In genomic region chr18:5600376-5601071, GRCh38 we compare ENCODE assay signal across 9 cellular contexts. TPM values are rescaled to one million over a fixed set of nuclear protein-coding genes. Genes with fewer than 3 reads are reported as not detected.
A peak's percentile ranks its signal among the peaks of the same experiment; 100 is the strongest.
DNase-seq lines count a peak whose midpoint lies in the region; ATAC-seq, FAIRE-seq and TF ChIP-seq lines count a peak whose summit lies in the region.
"Had no signal": no experiment of that assay in that cellular context is flagged by ENCODE, and none has a peak within 500 bp of the region (broad histone marks: within the 10 kb centered on the region; RNA-seq: fewer than 3 reads in every experiment).

No MANE protein-coding gene starts in this region.

- H3K27me3 Mint-ChIP-seq in nephron progenitor cell (ENCODE audit: low read depth, poor library complexity) = no peaks in the 10 kb centered on the region
- H3K27me3 Mint-ChIP-seq in activated T-cell treated with anti-CD3 and anti-CD28 coated beads, Interleukin-2, amount 50 U/mL, for 4 hours (ENCODE audit: low read depth) = peaks cover 7% of the 10 kb centered on the region
- H3K27me3 Mint-ChIP-seq in activated T-cell treated with anti-CD3 and anti-CD28 coated beads, Interleukin-2, amount 50 U/mL, for 24 hours = peaks cover 10% of the 10 kb centered on the region

- H3K27ac Mint-ChIP-seq in nephron progenitor cell = no peak overlapping the region
- H3K27ac Mint-ChIP-seq in activated T-cell treated with anti-CD3 and anti-CD28 coated beads, Interleukin-2, amount 50 U/mL, for 24 hours = no peak overlapping the region

- TF ChIP-seq CTCF in NB4 (IDR thresholded peaks at IDR 0.05; ENCODE audit: low read depth, low read length) (no peak), bronchial epithelial cell (IDR thresholded peaks at IDR 0.05; ENCODE audit: insufficient read depth, low read length, severe bottlenecking) (no peak), nephron progenitor cell (IDR thresholded peaks at IDR 0.05) (peak; percentile 51)

- no peaks in the 10 kb centered on the region for H3K36me3 Mint-ChIP-seq in nephron progenitor cell (ENCODE audit: low read depth)
- no peaks in the 10 kb centered on the region for H3K36me3 Mint-ChIP-seq in activated T-cell treated with anti-CD3 and anti-CD28 coated beads, Interleukin-2, amount 50 U/mL, for 4 hours (ENCODE audit: insufficient read depth)
- H3K36me3 Mint-ChIP-seq in activated T-cell treated with anti-CD3 and anti-CD28 coated beads, Interleukin-2, amount 50 U/mL, for 24 hours (ENCODE audit: low read depth) = no peaks in the 10 kb centered on the region

- intact Hi-C loops in left cardiac atrium (cut with DNase I) = no loop called here

- peaks cover 30% of the 10 kb centered on the region for H3K4me1 Mint-ChIP-seq in nephron progenitor cell
- no peaks in the 10 kb centered on the region for H3K4me1 Mint-ChIP-seq in activated T-cell treated with anti-CD3 and anti-CD28 coated beads, Interleukin-2, amount 50 U/mL, for 4 hours (ENCODE audit: low read depth)
- H3K4me1 Mint-ChIP-seq in activated T-cell treated with anti-CD3 and anti-CD28 coated beads, Interleukin-2, amount 50 U/mL, for 24 hours (ENCODE audit: low read depth) = no peaks in the 10 kb centered on the region

- ATAC-seq in activated T-cell treated with anti-CD3 and anti-CD28 coated beads, Interleukin-2, amount 50 U/mL, for 4 hours = no peak
- ATAC-seq in left cardiac atrium = no peak

- H3K9me3 Mint-ChIP-seq in nephron progenitor cell = no peaks in the 10 kb centered on the region
- no peaks in the 10 kb centered on the region for H3K9me3 Mint-ChIP-seq in activated T-cell treated with anti-CD3 and anti-CD28 coated beads, Interleukin-2, amount 50 U/mL, for 4 hours
- H3K9me3 Mint-ChIP-seq in activated T-cell treated with anti-CD3 and anti-CD28 coated beads, Interleukin-2, amount 50 U/mL, for 24 hours = no peaks in the 10 kb centered on the region

- peak overlapping the region; percentile 18 for H3K4me3 Mint-ChIP-seq in nephron progenitor cell
- no peak overlapping the region for H3K4me3 Mint-ChIP-seq in activated T-cell treated with anti-CD3 and anti-CD28 coated beads, Interleukin-2, amount 50 U/mL, for 4 hours
- H3K4me3 Mint-ChIP-seq in activated T-cell treated with anti-CD3 and anti-CD28 coated beads, Interleukin-2, amount 50 U/mL, for 24 hours = no peak overlapping the region

- no peak for TF ChIP-seq POLR2A in NB4 (IDR thresholded peaks at IDR 0.05; ENCODE audit: extremely low read depth, insufficient read length)

- H3K4me3 ChIP-seq in NB4 (ENCODE audit: low read depth, low read length) = no peak overlapping the region
- no peak overlapping the region for H3K4me3 ChIP-seq in bronchial epithelial cell (ENCODE audit: low read depth, low read length)
- H3K4me3 ChIP-seq: HAP-1 had no signal

- no peak for FAIRE-seq in bronchial epithelial cell (lab: Jason Lieb, UNC)

- no peaks in the 10 kb centered on the region for H3K27me3 ChIP-seq in bronchial epithelial cell (ENCODE audit: control insufficient read depth, insufficient read depth, low read length)

- H3K36me3 ChIP-seq in bronchial epithelial cell (ENCODE audit: control insufficient read depth, insufficient read depth, low read length) = no peaks in the 10 kb centered on the region
- H3K36me3 ChIP-seq: HAP-1 had no signal

- DNase-seq in GM03348 (ENCODE audit: low spot score) (peak; percentile 39), NB4 (ENCODE audit: low read depth) (peak; percentile 16), bronchial epithelial cell (ENCODE audit: low read depth) (peak; percentile 4), nephron progenitor cell (no peak), 8988T (no peak), left cardiac atrium (no peak)
- no peak for DNase-seq in activated T-cell treated with anti-CD3 and anti-CD28 coated beads, Interleukin-2, amount 50 U/mL, for 4 hours
- no peak for DNase-seq in activated T-cell treated with anti-CD3 and anti-CD28 coated beads, Interleukin-2, amount 50 U/mL, for 24 hours

RNA-seq across cellular contexts. Expression of gene EPB41L3, which starts 56.7 kb away (rescaled TPM):
- 0.53 and 7.4 TPM in 2 replicates for total RNA-seq in bronchial epithelial cell
- 1 to 10 TPM in 1 of 3 donors, under 1 TPM in 2; 0.25 to 1.1 (median 0.57) TPM for total RNA-seq in activated T-cell treated with anti-CD3 and anti-CD28 coated beads, Interleukin-2, amount 50 U/mL, for 4 hours
- total RNA-seq in left cardiac atrium = 10 to 100 TPM; 28.0 to 34.8 TPM

Comparison
In these comparisons a context has a peak if more than half of its experiments do, and no peak if none do; other contexts are left out.
1. DNase-seq: peak in GM03348 (single experiment), NB4 (single experiment) and bronchial epithelial cell (single experiment); none in nephron progenitor cell (single experiment), activated T-cell treated with anti-CD3 and anti-CD28 coated beads, Interleukin-2, amount 50 U/mL, for 4 hours (single experiment), 8988T (single experiment), activated T-cell treated with anti-CD3 and anti-CD28 coated beads, Interleukin-2, amount 50 U/mL, for 24 hours (single experiment) and left cardiac atrium (single experiment).